8 cellular contexts compared by ENCODE assay signal in the genomic region with DNA sequence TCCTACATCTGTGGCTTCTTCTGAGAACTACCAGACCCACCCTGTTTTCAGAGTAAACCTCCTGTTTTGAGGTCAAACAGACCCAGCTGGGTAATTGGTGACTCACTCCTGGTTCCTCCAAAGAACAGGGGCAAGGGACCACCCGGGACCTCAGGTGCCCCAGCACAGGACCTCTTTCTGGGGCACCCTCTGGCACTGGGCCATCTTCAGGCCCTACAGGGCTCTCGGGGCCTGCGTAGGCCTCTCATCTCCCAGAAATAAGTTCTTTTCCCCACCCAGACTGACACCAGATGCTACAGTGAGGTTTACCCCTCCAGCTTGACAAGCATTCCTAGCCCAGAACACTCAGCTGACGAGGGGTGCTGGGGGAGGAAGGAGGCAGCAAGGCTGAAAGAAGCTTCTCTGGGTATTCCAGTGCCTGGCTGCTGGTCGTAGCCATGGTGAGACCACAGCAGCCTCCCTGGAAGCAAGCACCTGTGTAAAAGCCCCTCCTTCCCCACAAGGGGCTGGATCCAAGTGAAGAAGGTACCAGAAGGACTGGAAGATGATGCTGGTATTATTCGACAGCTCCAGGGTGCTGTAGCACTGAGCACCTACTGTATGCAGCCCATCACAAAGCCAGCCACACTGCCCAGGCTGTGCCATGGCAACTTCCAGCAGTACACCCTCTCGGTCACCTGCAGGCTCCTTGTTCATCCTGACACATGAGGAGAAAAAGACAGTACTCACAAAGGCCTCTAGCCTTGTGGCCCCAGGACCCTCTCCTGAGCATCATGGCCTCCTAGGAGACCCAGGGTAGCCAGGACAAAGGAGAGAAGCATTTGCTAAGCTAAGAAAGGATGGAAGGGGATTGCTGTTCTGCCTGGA. TPM values are rescaled to one million over a fixed set of nuclear protein-coding genes. Genes with fewer than 3 reads are reported as not detected.
DNase-seq lines count a peak whose midpoint lies in the region; ATAC-seq and TF ChIP-seq lines count a peak whose summit lies in the region.

No MANE protein-coding gene starts in this region.

- H3K36me3 ChIP-seq in esophagus muscularis mucosa: no peaks in the 10 kb centered on the region
- no peaks in the 10 kb centered on the region for H3K36me3 ChIP-seq in SK-N-SH (replicated peaks in 1 of 2; ENCODE audit: control insufficient read depth in 1 of 2, insufficient read depth in 2 of 2, low read length in 1 of 2)

- TF ChIP-seq CTCF in esophagus muscularis mucosa (IDR thresholded peaks at IDR 0.05): no peak
- no peak for TF ChIP-seq CTCF in foreskin fibroblast (IDR thresholded peaks at IDR 0.05; ENCODE audit: low read depth, low read length)
- TF ChIP-seq CTCF in SK-N-SH (IDR thresholded peaks at IDR 0.05): no peak

- TF ChIP-seq EP300 in esophagus muscularis mucosa (IDR thresholded peaks at IDR 0.05) (no peak), SK-N-SH (IDR thresholded peaks at IDR 0.05; ENCODE audit: borderline replicate concordance in 1 of 2, low read depth in 1 of 2, low read length in 1 of 2) (no peak)

- H3K9ac ChIP-seq in SK-N-SH: no peak overlapping the region

- H3K9me2 ChIP-seq in SK-N-SH: no peaks in the 10 kb centered on the region

- peaks cover 81% of the 10 kb centered on the region for H3K4me1 Mint-ChIP-seq in T-helper 1 cell treated with Interleukin-12 subunit alpha and Interleukin-12 subunit beta and Interleukin-4 antibody, amounts not matched to agents 30 μg/mL and 1 μg/mL, for 36 hours (ENCODE audit: low read depth)

- CTCF ChIA-PET in SK-N-SH (lab: Yijun Ruan, JAX): interaction anchor here (2.8 kb wide), 1 partner anchor 44 kb away, joined by 13 read pairs; no protein-coding TSS in a partner anchor

- H3K27ac ChIP-seq in esophagus muscularis mucosa (replicated peaks in 1 of 4): peak overlapping the region in 3 of 4 donors; percentile 83 to 92 (median 89)
- H3K27ac ChIP-seq in SK-N-SH (ENCODE audit: low read depth in 2 of 2, low read length in 1 of 2): no peak overlapping the region

- H3K4me3 Mint-ChIP-seq in T-helper 1 cell treated with Interleukin-12 subunit alpha and Interleukin-12 subunit beta and Interleukin-4 antibody, amounts not matched to agents 30 μg/mL and 1 μg/mL, for 36 hours: peak overlapping the region; percentile 60

- DNase-seq in AG20443 (ENCODE audit: low spot score): peak; percentile 4
- DNase-seq in esophagus muscularis mucosa (ENCODE audit: extremely low spot score): no peak
- DNase-seq in foreskin fibroblast: no peak
- no peak for DNase-seq in NCI-H1048 (lab: John Stamatoyannopoulos, UW)
- DNase-seq in SK-N-SH: no peak

- peaks cover 20% of the 10 kb centered on the region for H3K36me3 Mint-ChIP-seq in T-helper 1 cell treated with Interleukin-12 subunit alpha and Interleukin-12 subunit beta and Interleukin-4 antibody, amounts not matched to agents 30 μg/mL and 1 μg/mL, for 36 hours (ENCODE audit: low read depth)

- H3K4me3 ChIP-seq in esophagus muscularis mucosa (no peak overlapping the region), foreskin fibroblast (ENCODE audit: low read depth in 1 of 2, low read length in 2 of 2) (no peak overlapping the region), SK-N-SH (ENCODE audit: low read depth in 2 of 2, low read length in 1 of 2) (no peak overlapping the region)

- H3K9me3 ChIP-seq in esophagus muscularis mucosa: no peaks in the 10 kb centered on the region
- H3K9me3 ChIP-seq in SK-N-SH: no peaks in the 10 kb centered on the region

- peaks cover 4% of the 10 kb centered on the region for H3K9me3 Mint-ChIP-seq in T-helper 1 cell treated with Interleukin-12 subunit alpha and Interleukin-12 subunit beta and Interleukin-4 antibody, amounts not matched to agents 30 μg/mL and 1 μg/mL, for 36 hours

- H3K27ac Mint-ChIP-seq in T-helper 1 cell treated with Interleukin-12 subunit alpha and Interleukin-12 subunit beta and Interleukin-4 antibody, amounts not matched to agents 30 μg/mL and 1 μg/mL, for 36 hours: peak overlapping the region; percentile 99

- H2AFZ ChIP-seq in SK-N-SH (ENCODE audit: low read depth): no peak overlapping the region

- no peaks in the 10 kb centered on the region for H3K79me2 ChIP-seq in SK-N-SH (ENCODE audit: insufficient read depth)

- POLR2A ChIA-PET in SK-N-SH (lab: Yijun Ruan, JAX): no interaction called here

- no peak for TF ChIP-seq POLR2A in esophagus muscularis mucosa (IDR thresholded peaks at IDR 0.05; ENCODE audit: low read depth)

- no peaks in the 10 kb centered on the region for H3K27me3 Mint-ChIP-seq in T-helper 1 cell treated with Interleukin-12 subunit alpha and Interleukin-12 subunit beta and Interleukin-4 antibody, amounts not matched to agents 30 μg/mL and 1 μg/mL, for 36 hours (ENCODE audit: low read depth)

- TF ChIP-seq RAD21 in SK-N-SH (IDR thresholded peaks at IDR 0.05; ENCODE audit: low read length): no peak

- no peaks in the 10 kb centered on the region for H3F3A ChIP-seq in SK-N-SH (replicated peaks; ENCODE audit: insufficient read depth)

- 68% methylated on average over 7 of the region's 7 CpGs for WGBS in esophagus muscularis mucosa
- 70% methylated on average over 7 of the region's 7 CpGs for WGBS in SK-N-SH (ENCODE audit: low lambda C conversion rate)

- H3K27me3 ChIP-seq in esophagus muscularis mucosa: peaks cover 0 to 5% (median 0%) of the 10 kb centered on the region in 4 donors
- H3K27me3 ChIP-seq in SK-N-SH (ENCODE audit: insufficient read depth): no peaks in the 10 kb centered on the region

- no peaks in the 10 kb centered on the region for H4K20me1 ChIP-seq in SK-N-SH (ENCODE audit: insufficient read depth)

- H3K4me2 ChIP-seq in SK-N-SH: no peak overlapping the region

- intact Hi-C loops in esophagus muscularis mucosa (cut with DNase I): no loop called here

- ATAC-seq in GM19043 (IDR thresholded peaks at IDR 0.05; ENCODE audit: low read depth, unreplicated experiment) (peak; percentile 22), GM19452 (IDR thresholded peaks at IDR 0.05; ENCODE audit: unreplicated experiment) (no peak)

- peaks cover 32 to 57% (median 40%) of the 10 kb centered on the region in 4 donors for H3K4me1 ChIP-seq in esophagus muscularis mucosa
- peaks cover 0 to 12% of the 10 kb centered on the region in 2 experiments; a peak in 1 of 4 replicates for H3K4me1 ChIP-seq in SK-N-SH (ENCODE audit: control insufficient read depth in 1 of 2, insufficient read depth in 2 of 2, low read depth in 1 of 2, low read length in 1 of 2)

TF ChIP-seq in SK-N-SH, 30 proteins besides CTCF, POLR2A, EP300 and RAD21:
- TF ChIP-seq TCF12 (IDR thresholded peaks at IDR 0.05): no peak
- TF ChIP-seq JUND (IDR thresholded peaks at IDR 0.05): no peak
- TF ChIP-seq TAF1 (IDR thresholded peaks at IDR 0.05; ENCODE audit: borderline replicate concordance, low read depth, low read length): no peak
- TF ChIP-seq FOSL2 (IDR thresholded peaks at IDR 0.05; ENCODE audit: borderline replicate concordance, low read depth): no peak
- TF ChIP-seq FOXM1 (IDR thresholded peaks at IDR 0.05; ENCODE audit: low read depth): no peak
- TF ChIP-seq, protein P1, sequence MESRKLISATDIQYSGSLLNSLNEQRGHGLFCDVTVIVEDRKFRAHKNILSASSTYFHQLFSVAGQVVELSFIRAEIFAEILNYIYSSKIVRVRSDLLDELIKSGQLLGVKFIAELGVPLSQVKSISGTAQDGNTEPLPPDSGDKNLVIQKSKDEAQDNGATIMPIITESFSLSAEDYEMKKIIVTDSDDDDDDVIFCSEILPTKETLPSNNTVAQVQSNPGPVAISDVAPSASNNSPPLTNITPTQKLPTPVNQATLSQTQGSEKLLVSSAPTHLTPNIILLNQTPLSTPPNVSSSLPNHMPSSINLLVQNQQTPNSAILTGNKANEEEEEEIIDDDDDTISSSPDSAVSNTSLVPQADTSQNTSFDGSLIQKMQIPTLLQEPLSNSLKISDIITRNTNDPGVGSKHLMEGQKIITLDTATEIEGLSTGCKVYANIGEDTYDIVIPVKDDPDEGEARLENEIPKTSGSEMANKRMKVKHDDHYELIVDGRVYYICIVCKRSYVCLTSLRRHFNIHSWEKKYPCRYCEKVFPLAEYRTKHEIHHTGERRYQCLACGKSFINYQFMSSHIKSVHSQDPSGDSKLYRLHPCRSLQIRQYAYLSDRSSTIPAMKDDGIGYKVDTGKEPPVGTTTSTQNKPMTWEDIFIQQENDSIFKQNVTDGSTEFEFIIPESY (IDR thresholded peaks at IDR 0.05; ENCODE audit: borderline replicate concordance, low read depth): no peak
- no peak for TF ChIP-seq CHD2 (IDR thresholded peaks at IDR 0.05; ENCODE audit: low read length, partially characterized antibody)
- TF ChIP-seq MAX (IDR thresholded peaks at IDR 0.05; ENCODE audit: low read depth): no peak
- TF ChIP-seq RXRA (IDR thresholded peaks at IDR 0.05; ENCODE audit: borderline replicate concordance, low read depth): no peak
- no peak for TF ChIP-seq USF1 (IDR thresholded peaks at IDR 0.05; ENCODE audit: borderline replicate concordance, low read depth)
- TF ChIP-seq, protein P2, sequence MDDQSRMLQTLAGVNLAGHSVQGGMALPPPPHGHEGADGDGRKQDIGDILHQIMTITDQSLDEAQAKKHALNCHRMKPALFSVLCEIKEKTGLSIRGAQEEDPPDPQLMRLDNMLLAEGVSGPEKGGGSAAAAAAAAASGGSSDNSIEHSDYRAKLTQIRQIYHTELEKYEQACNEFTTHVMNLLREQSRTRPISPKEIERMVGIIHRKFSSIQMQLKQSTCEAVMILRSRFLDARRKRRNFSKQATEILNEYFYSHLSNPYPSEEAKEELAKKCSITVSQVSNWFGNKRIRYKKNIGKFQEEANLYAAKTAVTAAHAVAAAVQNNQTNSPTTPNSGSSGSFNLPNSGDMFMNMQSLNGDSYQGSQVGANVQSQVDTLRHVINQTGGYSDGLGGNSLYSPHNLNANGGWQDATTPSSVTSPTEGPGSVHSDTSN (IDR thresholded peaks at IDR 0.05): no peak
- TF ChIP-seq NFIC (IDR thresholded peaks at IDR 0.05; ENCODE audit: borderline replicate concordance): no peak
- no peak for TF ChIP-seq GABPA (IDR thresholded peaks at IDR 0.05; ENCODE audit: low read depth)
- no peak for TF ChIP-seq GATA2 (CRISPR knock-in tag; IDR thresholded peaks at IDR 0.05)
TF ChIP-seq in SK-N-SH: peak in this region for 0.

RNA-seq across cellular contexts. Expression of gene ALOX5, which starts 47.4 kb away (rescaled TPM):
- 10 to 100 TPM; 14.2 to 48.5 (median 21.2) TPM for total RNA-seq in esophagus muscularis mucosa
- not detected in 2 replicates for polyA plus RNA-seq in SK-N-SH (2012; rRNA removed)
- polyA plus RNA-seq in SK-N-SH (2012; cell fraction: cytosol; rRNA removed): not detected in 2 replicates
- not detected in 2 replicates for polyA plus RNA-seq in SK-N-SH (2012; cell fraction: nucleus; rRNA removed)

Comparison
In these comparisons a context has a peak if more than half of its experiments do, and no peak if none do; other contexts are left out.
1. H3K27ac ChIP-seq: peak in esophagus muscularis mucosa (3 of 4); none in SK-N-SH (0 of 2).